ENCODE assay signal across 21 cellular contexts in the genomic region with DNA sequence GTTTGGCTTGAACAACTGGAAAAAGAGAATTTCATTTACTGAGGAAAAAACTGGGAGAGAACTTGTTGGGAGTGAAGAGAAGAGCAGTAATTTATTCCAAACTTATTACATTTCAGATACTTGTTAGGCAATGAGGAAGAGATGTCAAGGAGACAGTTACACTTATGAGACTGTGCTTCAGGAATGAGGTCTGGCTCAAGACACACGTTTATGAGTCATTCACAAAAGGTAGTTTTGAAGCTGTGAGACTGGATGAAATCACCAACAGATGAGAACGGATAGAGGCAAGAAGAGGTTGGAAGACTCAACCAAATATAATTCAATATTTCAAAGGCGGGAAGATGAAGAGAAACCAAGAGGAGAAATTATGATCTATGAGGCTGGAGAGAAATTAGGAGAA.
DNase-seq lines count a peak whose midpoint lies in the region; ATAC-seq and TF ChIP-seq lines count a peak whose summit lies in the region.
"Had no signal": no experiment of that assay in that cellular context is flagged by ENCODE, and none has a peak within 500 bp of the region (broad histone marks: within the 10 kb centered on the region; RNA-seq: fewer than 3 reads in every experiment).

No MANE protein-coding gene starts in this region.

- H3K4me1 ChIP-seq in RWPE2 (ENCODE audit: insufficient read depth, poor library complexity, severe bottlenecking) (no peaks in the 10 kb centered on the region), foreskin keratinocyte (no peaks in the 10 kb centered on the region)

- H3K27ac Mint-ChIP-seq in activated naive CD4-positive, alpha-beta T cell treated with anti-CD3 and anti-CD28 coated beads for 36 hours = no peak overlapping the region
- H3K27ac Mint-ChIP-seq: CD4-positive, alpha-beta memory T cell; GM23338 had no signal

- no peaks in the 10 kb centered on the region for H3K36me3 ChIP-seq in RWPE2 (ENCODE audit: low read depth)
- H3K36me3 ChIP-seq: MG63 had no signal

- intact Hi-C loops in activated naive CD4-positive, alpha-beta T cell treated with anti-CD3 and anti-CD28 coated beads for 36 hours (cut with micrococcal nuclease) = no loop called here

- no peak for TF ChIP-seq CTCF in RWPE2 (IDR thresholded peaks at IDR 0.05; ENCODE audit: poor library complexity, severe bottlenecking)
- no peak for TF ChIP-seq CTCF in foreskin keratinocyte (conservative IDR thresholded peaks at IDR 0.05)

- DNase-seq in HCEC 1CT (peak; percentile 33), RWPE2 (ENCODE audit: low spot score) (no peak), foreskin keratinocyte (peak; percentile 79 to 91), mucosa of gallbladder (ENCODE audit: low spot score) (no peak), T-helper 2 cell (no peak)
- no peak for DNase-seq in activated naive CD4-positive, alpha-beta T cell treated with anti-CD3 and anti-CD28 coated beads for 36 hours
- DNase-seq: Calu3; CD4-positive, alpha-beta memory T cell; MG63; NCI-H1092; NCI-H146; NCI-H2081 treated with DMSO at 0.1 percent for 48 hours; NCI-H510A treated with DMSO at 0.1 percent for 48 hours; NCI-H82; PC-9 had no signal

- H3K4me1 Mint-ChIP-seq in activated naive CD4-positive, alpha-beta T cell treated with anti-CD3 and anti-CD28 coated beads for 36 hours (ENCODE audit: low read depth) = no peaks in the 10 kb centered on the region
- H3K4me1 Mint-ChIP-seq: CD4-positive, alpha-beta memory T cell had no signal

- no peaks in the 10 kb centered on the region for H3K36me3 Mint-ChIP-seq in activated naive CD4-positive, alpha-beta T cell treated with anti-CD3 and anti-CD28 coated beads for 36 hours (ENCODE audit: low read depth)
- H3K36me3 Mint-ChIP-seq: CD4-positive, alpha-beta memory T cell had no signal

- H3K4me3 ChIP-seq in RWPE2 (ENCODE audit: severe bottlenecking) = no peak overlapping the region
- H3K4me3 ChIP-seq: GM12878, GM23338, MG63, PC-9, SK-N-MC had no signal

- no peak overlapping the region for H3K4me3 Mint-ChIP-seq in activated naive CD4-positive, alpha-beta T cell treated with anti-CD3 and anti-CD28 coated beads for 36 hours
- H3K4me3 Mint-ChIP-seq: CD4-positive, alpha-beta memory T cell; GM23338 had no signal

- no peaks in the 10 kb centered on the region for H3K9me3 ChIP-seq in RWPE2 (ENCODE audit: severe bottlenecking)
- H3K9me3 ChIP-seq: MG63 had no signal

- no peaks in the 10 kb centered on the region for H3K27me3 Mint-ChIP-seq in activated naive CD4-positive, alpha-beta T cell treated with anti-CD3 and anti-CD28 coated beads for 36 hours (ENCODE audit: low read depth)
- H3K27me3 Mint-ChIP-seq: CD4-positive, alpha-beta memory T cell had no signal

- peaks cover 8% of the 10 kb centered on the region for H3K27me3 ChIP-seq in RWPE2 (ENCODE audit: insufficient read depth, poor library complexity, severe bottlenecking)
- peaks cover 3% of the 10 kb centered on the region for H3K27me3 ChIP-seq in foreskin keratinocyte
- H3K27me3 ChIP-seq: MG63 had no signal

- peaks cover 2% of the 10 kb centered on the region for H3K9me3 Mint-ChIP-seq in activated naive CD4-positive, alpha-beta T cell treated with anti-CD3 and anti-CD28 coated beads for 36 hours
- H3K9me3 Mint-ChIP-seq: GM23338 had no signal

- no peak overlapping the region for H3K27ac ChIP-seq in RWPE2 (ENCODE audit: poor library complexity, severe bottlenecking)
- H3K27ac ChIP-seq in foreskin keratinocyte = no peak overlapping the region
- H3K27ac ChIP-seq: KMS-11, PC-9, SK-N-MC had no signal

- ATAC-seq in RWPE2 (ENCODE audit: low read depth) (peak; percentile 91), foreskin keratinocyte (peak; percentile 99), GM18861 (IDR thresholded peaks at IDR 0.05; ENCODE audit: unreplicated experiment) (no peak)
- ATAC-seq: GM12878, GM23338, Right ventricle myocardium inferior had no signal

- CTCF ChIA-PET in activated naive CD4-positive, alpha-beta T cell treated with anti-CD3 and anti-CD28 coated beads for 36 hours (lab: Charles Lee) = no interaction called here

Comparison
In these comparisons a context has a peak if more than half of its experiments do, and no peak if none do; other contexts are left out.
1. DNase-seq: peak in HCEC 1CT (single experiment) and foreskin keratinocyte (2 of 2); none in RWPE2 (single experiment), mucosa of gallbladder (single experiment), activated naive CD4-positive, alpha-beta T cell treated with anti-CD3 and anti-CD28 coated beads for 36 hours (single experiment) and T-helper 2 cell (0 of 5).